ENCODE assay signal across 8 cellular contexts in genomic region chr14:24443053-24443683, GRCh38. TPM values are rescaled to one million over a fixed set of nuclear protein-coding genes. Genes with fewer than 3 reads are reported as not detected.
DNase-seq lines count a peak whose midpoint lies in the region; ATAC-seq and TF ChIP-seq lines count a peak whose summit lies in the region.

No MANE protein-coding gene starts in this region.

- no peaks in the 10 kb centered on the region; the same call in none of the 2 replicates for H3K36me3 ChIP-seq in Caco-2 (ENCODE audit: control insufficient read depth, insufficient read depth, low read length)

- no peak for DNase-seq in Caco-2
- peak; percentile 31 for DNase-seq in OCI-M1 (lab: John Stamatoyannopoulos, UW)
- DNase-seq in endothelial cell (ENCODE audit: low spot score) = no peak
- DNase-seq in osteocyte (ENCODE audit: extremely low spot score, unreplicated experiment) = no peak
- no peak for DNase-seq in activated effector memory CD4-positive, alpha-beta T cell treated with Interleukin-2 at 50 U/mL for 16 hours
- DNase-seq in NCI-H2171 (lab: John Stamatoyannopoulos, UW) = no peak

- intact Hi-C loops in Caco-2 (cut with micrococcal nuclease; ENCODE audit: unreplicated experiment) = no loop called here

- H3K27ac Mint-ChIP-seq in Caco-2 (ENCODE audit: unreplicated experiment) = peak overlapping the region; percentile 94
- peak overlapping the region; percentile 97 for H3K27ac Mint-ChIP-seq in endothelial cell (ENCODE audit: unreplicated experiment)
- peak overlapping the region; percentile 100 for H3K27ac Mint-ChIP-seq in osteocyte (ENCODE audit: unreplicated experiment)

- H3K9me3 Mint-ChIP-seq in Caco-2 (ENCODE audit: unreplicated experiment) = no peaks in the 10 kb centered on the region
- H3K9me3 Mint-ChIP-seq in endothelial cell (ENCODE audit: unreplicated experiment) = no peaks in the 10 kb centered on the region
- no peaks in the 10 kb centered on the region for H3K9me3 Mint-ChIP-seq in osteocyte (ENCODE audit: unreplicated experiment)

- H3K9me3 ChIP-seq in Caco-2 = no peaks in the 10 kb centered on the region

- H3K4me3 ChIP-seq in Caco-2 (ENCODE audit: low read depth, low read length) = peak overlapping the region; percentile 41

- H3K27me3 Mint-ChIP-seq in Caco-2 (ENCODE audit: insufficient read depth, unreplicated experiment) (no peaks in the 10 kb centered on the region), endothelial cell (ENCODE audit: unreplicated experiment) (peaks cover 13% of the 10 kb centered on the region), osteocyte (ENCODE audit: unreplicated experiment) (no peaks in the 10 kb centered on the region)

- POLR2A ChIA-PET in Caco-2 (lab: Charles Lee) = no interaction called here

- ATAC-seq in GM18870 (IDR thresholded peaks at IDR 0.05; ENCODE audit: unreplicated experiment) (no peak), HG03196 (IDR thresholded peaks at IDR 0.05; ENCODE audit: unreplicated experiment) (no peak)

- H3K4me3 Mint-ChIP-seq in Caco-2 (ENCODE audit: unreplicated experiment) (peak overlapping the region; percentile 81), endothelial cell (ENCODE audit: unreplicated experiment) (peak overlapping the region; percentile 91), osteocyte (ENCODE audit: unreplicated experiment) (peak overlapping the region; percentile 89)

- BruUV-seq in Caco-2 (replicated peaks; lab: Mats Ljungman, UMichigan) = TSS peak; percentile 87

- H3K36me3 Mint-ChIP-seq in Caco-2 (ENCODE audit: insufficient read depth, unreplicated experiment) = peaks cover 35% of the 10 kb centered on the region
- H3K36me3 Mint-ChIP-seq in endothelial cell (ENCODE audit: low read depth, unreplicated experiment) = peaks cover 38% of the 10 kb centered on the region
- peaks cover 25% of the 10 kb centered on the region for H3K36me3 Mint-ChIP-seq in osteocyte (ENCODE audit: unreplicated experiment)

- H3K27me3 ChIP-seq in Caco-2 (replicated peaks; ENCODE audit: control insufficient read depth, insufficient read depth, low read length) = no peaks in the 10 kb centered on the region

- CTCF ChIA-PET in Caco-2 (lab: Charles Lee) = interaction anchor here (0.9 kb wide), 1 partner anchor 77 kb away, joined by 3 read pairs; no protein-coding TSS in a partner anchor

- peaks cover 8% of the 10 kb centered on the region for H3K4me1 Mint-ChIP-seq in Caco-2 (ENCODE audit: low read depth, unreplicated experiment)
- H3K4me1 Mint-ChIP-seq in endothelial cell (ENCODE audit: unreplicated experiment) = peaks cover 18% of the 10 kb centered on the region
- peaks cover 22% of the 10 kb centered on the region for H3K4me1 Mint-ChIP-seq in osteocyte (ENCODE audit: unreplicated experiment)

- no peaks in the 10 kb centered on the region; the same call in 1 of the 2 replicates for H3K4me1 ChIP-seq in Caco-2

- TF ChIP-seq CTCF in Caco-2 (IDR thresholded peaks at IDR 0.05; ENCODE audit: insufficient read depth in 1 of 2, low read depth in 1 of 2, low read length in 1 of 2, severe bottlenecking in 1 of 2, unreplicated experiment in 1 of 2) = no peak
- no peak for TF ChIP-seq CTCF in endothelial cell (IDR thresholded peaks at IDR 0.05; ENCODE audit: unreplicated experiment)
- no peak for TF ChIP-seq CTCF in osteocyte (IDR thresholded peaks at IDR 0.05)

RNA-seq across cellular contexts. Expression of gene SDR39U1, which starts 0.6 kb away (rescaled TPM):
- total RNA-seq in Caco-2 (2022) (44.1 and 45.8 TPM in 2 replicates), endothelial cell (ENCODE audit: unreplicated experiment) (34.9 TPM), osteocyte (53.9 and 54.6 TPM in 2 replicates)

RNA-seq across cellular contexts. Expression of gene KHNYN, which starts 13.4 kb away (rescaled TPM):
- total RNA-seq in Caco-2 (2022) (50.0 and 50.5 TPM in 2 replicates), endothelial cell (ENCODE audit: unreplicated experiment) (43.8 TPM), osteocyte (59.9 and 60.9 TPM in 2 replicates)

RNA-seq across cellular contexts. Expression of gene CBLN3, which starts 13.7 kb away (rescaled TPM):
- total RNA-seq in Caco-2 (2022) (1.1 and 1.4 TPM in 2 replicates), endothelial cell (ENCODE audit: unreplicated experiment) (1.5 TPM), osteocyte (5.5 and 6.1 TPM in 2 replicates)

RNA-seq across cellular contexts. Expression of gene NYNRIN, which starts 44.4 kb away (rescaled TPM):
- total RNA-seq in Caco-2 (2022) (5.9 and 6.1 TPM in 2 replicates), endothelial cell (ENCODE audit: unreplicated experiment) (49.0 TPM), osteocyte (39.6 and 40.2 TPM in 2 replicates)
